Comparison of ENCODE assay signal across 9 cellular contexts in the genomic region with DNA sequence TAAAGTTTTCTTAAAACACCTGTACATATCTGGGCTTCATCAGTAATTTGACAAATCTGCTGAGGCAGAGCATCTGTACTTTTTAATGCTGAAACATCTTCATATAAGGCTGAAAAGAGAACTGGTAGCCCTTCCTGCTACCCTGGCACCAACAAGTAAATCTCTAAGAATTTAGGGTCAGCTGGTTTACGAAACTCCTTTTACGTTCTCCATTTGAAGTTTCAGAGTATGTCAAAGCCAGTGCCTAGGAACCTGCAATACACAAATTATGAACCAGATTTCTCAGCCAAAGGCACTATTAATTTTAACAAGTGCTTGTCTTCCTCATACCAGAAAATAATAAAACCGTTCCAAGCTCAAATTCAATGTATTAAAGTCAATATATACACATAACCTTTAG. TPM values are rescaled to one million over a fixed set of nuclear protein-coding genes. Genes with fewer than 3 reads are reported as not detected.
DNase-seq lines count a peak whose midpoint lies in the region; ATAC-seq and TF ChIP-seq lines count a peak whose summit lies in the region.
"Had no signal": no experiment of that assay in that cellular context is flagged by ENCODE, and none has a peak within 500 bp of the region (broad histone marks: within the 10 kb centered on the region; RNA-seq: fewer than 3 reads in every experiment).

No MANE protein-coding gene starts in this region.

- H3K4me1 Mint-ChIP-seq in activated CD4-positive, alpha-beta T cell treated with anti-CD3 and anti-CD28 coated beads for 36 hours, result peaks cover 70% of the 10 kb centered on the region

- POLR2A ChIA-PET in activated CD4-positive, alpha-beta T cell treated with anti-CD3 and anti-CD28 coated beads for 36 hours (lab: Charles Lee), result interaction anchor here (0.6 kb wide), 1 partner anchor 9 kb away, joined by 3 read pairs; no protein-coding TSS in a partner anchor

- H3K36me3 ChIP-seq in body of pancreas (replicated peaks in 1 of 2; ENCODE audit: insufficient read depth in 1 of 2, low read depth in 2 of 2) (peaks cover 2 to 6% of the 10 kb centered on the region in 2 donors), right lobe of liver (peaks cover 0 to 52% (median 28%) of the 10 kb centered on the region in 4 donors), suprapubic skin (peaks cover 37% of the 10 kb centered on the region)

- peaks cover 53% of the 10 kb centered on the region for H3K4me1 ChIP-seq in body of pancreas
- peaks cover 0 to 52% (median 26%) of the 10 kb centered on the region in 4 donors for H3K4me1 ChIP-seq in right lobe of liver
- H3K4me1 ChIP-seq in suprapubic skin, result peaks cover 70% of the 10 kb centered on the region

- H3K4me3 Mint-ChIP-seq in activated CD4-positive, alpha-beta T cell treated with anti-CD3 and anti-CD28 coated beads for 36 hours, result no peak overlapping the region

- CTCF ChIA-PET in activated CD4-positive, alpha-beta T cell treated with anti-CD3 and anti-CD28 coated beads for 36 hours (lab: Charles Lee), result interaction anchor here (1.0 to 1.5 kb wide), 2 partner anchors 142 to 231 kb away, joined by 4 read pairs; no protein-coding TSS in a partner anchor

- no peak for TF ChIP-seq POLR2A in body of pancreas (IDR thresholded peaks at IDR 0.05)
- TF ChIP-seq POLR2A in right lobe of liver (IDR thresholded peaks at IDR 0.05), result no peak
- no peak for TF ChIP-seq POLR2A in suprapubic skin (IDR thresholded peaks at IDR 0.05)

- no peak for TF ChIP-seq CTCF in body of pancreas (IDR thresholded peaks at IDR 0.05)
- TF ChIP-seq CTCF in right lobe of liver (IDR thresholded peaks at IDR 0.05), result no peak
- no peak for TF ChIP-seq CTCF in suprapubic skin (IDR thresholded peaks at IDR 0.05)

- H3K9me3 ChIP-seq in body of pancreas, result no peaks in the 10 kb centered on the region
- H3K9me3 ChIP-seq in right lobe of liver, result no peaks in the 10 kb centered on the region
- H3K9me3 ChIP-seq in suprapubic skin, result no peaks in the 10 kb centered on the region

- ATAC-seq in activated CD4-positive, alpha-beta T cell treated with anti-CD3 and anti-CD28 coated beads for 36 hours, result no peak
- ATAC-seq in body of pancreas, result no peak
- ATAC-seq in right lobe of liver, result no peak
- ATAC-seq in esophagus mucosa, result no peak

- H3K27me3 Mint-ChIP-seq in activated CD4-positive, alpha-beta T cell treated with anti-CD3 and anti-CD28 coated beads for 36 hours, result no peaks in the 10 kb centered on the region

- H3K9me3 Mint-ChIP-seq in activated CD4-positive, alpha-beta T cell treated with anti-CD3 and anti-CD28 coated beads for 36 hours (ENCODE audit: low read depth), result no peaks in the 10 kb centered on the region

- 7 to 11% methylated on average over 3 of the region's 3 CpGs for WGBS in body of pancreas, 2 donors
- WGBS in right lobe of liver (ENCODE audit: insufficient coverage, low coverage, low lambda C conversion rate, missing lambda C conversion rate), result 3% methylated on average over 3 of the region's 3 CpGs
- WGBS in suprapubic skin, result 17% methylated on average over 3 of the region's 3 CpGs

- no peak for TF ChIP-seq EP300 in suprapubic skin (IDR thresholded peaks at IDR 0.05)

- H3K27ac ChIP-seq in body of pancreas, result peak overlapping the region; percentile 7 to 100 (median 100)
- peak overlapping the region; percentile 99 to 100 (median 100) for H3K27ac ChIP-seq in right lobe of liver
- peak overlapping the region; percentile 100 for H3K27ac ChIP-seq in suprapubic skin

- H3K4me3 ChIP-seq in body of pancreas, result peak overlapping the region in 1 of 2 donors; percentile 72
- peak overlapping the region; percentile 73 to 81 (median 74) for H3K4me3 ChIP-seq in right lobe of liver
- peak overlapping the region; percentile 86 for H3K4me3 ChIP-seq in suprapubic skin

- no peak for DNase-seq in activated CD4-positive, alpha-beta T cell treated with anti-CD3 and anti-CD28 coated beads for 36 hours
- no peak for DNase-seq in activated CD4-positive, alpha-beta T cell treated with anti-CD3 and anti-CD28 coated beads, Interleukin-2, amount 50 U/mL, for 1 hour
- no peak for DNase-seq in body of pancreas
- no peak for DNase-seq in right lobe of liver
- DNase-seq in suprapubic skin (ENCODE audit: low spot score in 2 of 2), result no peak
- DNase-seq in SKM-1 (lab: John Stamatoyannopoulos, UW; ENCODE audit: unreplicated experiment), result no peak
- DNase-seq in putamen (ENCODE audit: low spot score), result no peak
- DNase-seq: effector memory CD4-positive, alpha-beta T cell had no signal

- peak overlapping the region; percentile 10 for H3K27ac Mint-ChIP-seq in activated CD4-positive, alpha-beta T cell treated with anti-CD3 and anti-CD28 coated beads for 36 hours

- intact Hi-C loops in activated CD4-positive, alpha-beta T cell treated with anti-CD3 and anti-CD28 coated beads for 36 hours (cut with DNase I, micrococcal nuclease), result loop anchor here (5.0 to 10.0 kb wide), 4 partner anchors 576 to 1946 kb away; a partner anchor contains a TSS
- intact Hi-C loops in body of pancreas (cut with DNase I), result no loop called here
- intact Hi-C loops in right lobe of liver (cut with DNase I), result loop anchor here in 1 of 2 donors (10.0 kb wide), 2 partner anchors 66 to 194 kb away; no protein-coding TSS in a partner anchor

- peaks cover 62% of the 10 kb centered on the region for H3K36me3 Mint-ChIP-seq in activated CD4-positive, alpha-beta T cell treated with anti-CD3 and anti-CD28 coated beads for 36 hours (ENCODE audit: low read depth)

- H3K27me3 ChIP-seq in body of pancreas (no peaks in the 10 kb centered on the region), right lobe of liver (no peaks in the 10 kb centered on the region), suprapubic skin (no peaks in the 10 kb centered on the region)

RNA-seq across cellular contexts. Expression of a gene that starts 3.8 kb away (rescaled TPM):
- 10 to 100 TPM; 72.0 to 88.2 TPM for total RNA-seq in activated CD4-positive, alpha-beta T cell treated with anti-CD3 and anti-CD28 coated beads for 36 hours
- total RNA-seq in body of pancreas (100 to 1,000 TPM in 1 of 2 donors, 10 to 100 TPM in 1; 89.2 to 172 TPM), right lobe of liver (100 to 1,000 TPM in 3 of 6 experiments, 10 to 100 TPM in 3; 88.4 to 119 (median 100) TPM), suprapubic skin (100 to 1,000 TPM; 105 to 281 (median 137) TPM), esophagus mucosa (97.6 TPM)
